8 cellular contexts compared by ENCODE assay signal in genomic region chr3:163056874-163057497, GRCh38.
A peak's percentile ranks its signal among the peaks of the same experiment; 100 is the strongest.
DNase-seq lines count a peak whose midpoint lies in the region; ATAC-seq and TF ChIP-seq lines count a peak whose summit lies in the region.

No MANE protein-coding gene starts in this region.

- H3K36me3 Mint-ChIP-seq in neural progenitor cell, result no peaks in the 10 kb centered on the region
- no peaks in the 10 kb centered on the region for H3K36me3 Mint-ChIP-seq in natural killer cell treated with Interleukin-12 subunit alpha and Interleukin-12 subunit beta and Interleukin-15 and Interleukin-18, amount 100 ng/mL, for 72 hours

- DNase-seq in cardiac muscle cell (ENCODE audit: low read depth in 1 of 2, low spot score in 1 of 2) (peak; percentile 45 to 60), Right ventricle myocardium inferior (ENCODE audit: missing footprints) (no peak), NT2/D1 (ENCODE audit: low read depth, low spot score) (peak; percentile 57), dorsolateral prefrontal cortex (peak in 2 of 10 donors; percentile 14 to 52), neural progenitor cell (ENCODE audit: low spot score) (peak; percentile 68)
- DNase-seq in natural killer cell treated with Interleukin-12 subunit alpha and Interleukin-12 subunit beta and Interleukin-15 and Interleukin-18, amount 100 ng/mL, for 72 hours (ENCODE audit: low spot score), result no peak

- H3K4me3 Mint-ChIP-seq in neural progenitor cell, result no peak overlapping the region
- no peak overlapping the region for H3K4me3 Mint-ChIP-seq in natural killer cell treated with Interleukin-12 subunit alpha and Interleukin-12 subunit beta and Interleukin-15 and Interleukin-18, amount 100 ng/mL, for 72 hours

- H3K4me1 Mint-ChIP-seq in neural progenitor cell, result no peaks in the 10 kb centered on the region
- H3K4me1 Mint-ChIP-seq in natural killer cell treated with Interleukin-12 subunit alpha and Interleukin-12 subunit beta and Interleukin-15 and Interleukin-18, amount 100 ng/mL, for 72 hours (ENCODE audit: low read depth in 2 of 2), result no peaks in the 10 kb centered on the region

- no peak overlapping the region for H3K4me2 ChIP-seq in neural progenitor cell

- H3K9ac ChIP-seq in NT2/D1 (ENCODE audit: insufficient read length, low read depth) (no peak overlapping the region), neural progenitor cell (no peak overlapping the region)

- no peaks in the 10 kb centered on the region for H3K9me3 ChIP-seq in cardiac muscle cell (ENCODE audit: low read depth)
- peaks cover 6% of the 10 kb centered on the region; the same call in 1 of the 2 replicates for H3K9me3 ChIP-seq in NT2/D1 (ENCODE audit: insufficient read depth, low read length)
- H3K9me3 ChIP-seq in neural progenitor cell (ENCODE audit: low read depth), result no peaks in the 10 kb centered on the region

- no peaks in the 10 kb centered on the region for H4K20me1 ChIP-seq in neural progenitor cell (ENCODE audit: low read depth)

- peaks cover 3% of the 10 kb centered on the region for H3K9me3 Mint-ChIP-seq in neural progenitor cell
- H3K9me3 Mint-ChIP-seq in natural killer cell treated with Interleukin-12 subunit alpha and Interleukin-12 subunit beta and Interleukin-15 and Interleukin-18, amount 100 ng/mL, for 72 hours, result peaks cover 3% of the 10 kb centered on the region

- H3K27me3 Mint-ChIP-seq in neural progenitor cell (ENCODE audit: insufficient read depth, low read depth), result no peaks in the 10 kb centered on the region
- no peaks in the 10 kb centered on the region for H3K27me3 Mint-ChIP-seq in natural killer cell treated with Interleukin-12 subunit alpha and Interleukin-12 subunit beta and Interleukin-15 and Interleukin-18, amount 100 ng/mL, for 72 hours

- H3K27ac ChIP-seq in cardiac muscle cell (no peak overlapping the region), dorsolateral prefrontal cortex (no peak overlapping the region), neural progenitor cell (no peak overlapping the region)

- no peaks in the 10 kb centered on the region for H3K36me3 ChIP-seq in cardiac muscle cell
- H3K36me3 ChIP-seq in NT2/D1 (ENCODE audit: insufficient read depth, insufficient read length, low read length), result no peaks in the 10 kb centered on the region
- H3K36me3 ChIP-seq in neural progenitor cell, result no peaks in the 10 kb centered on the region

- H3F3A ChIP-seq in neural progenitor cell (ENCODE audit: low read depth), result no peaks in the 10 kb centered on the region

- H3K4me1 ChIP-seq in cardiac muscle cell (ENCODE audit: low read depth) (no peaks in the 10 kb centered on the region), NT2/D1 (ENCODE audit: insufficient read depth, insufficient read length) (no peaks in the 10 kb centered on the region), neural progenitor cell (no peaks in the 10 kb centered on the region)

- no peaks in the 10 kb centered on the region for H3K79me2 ChIP-seq in neural progenitor cell (ENCODE audit: low read depth)

- TF ChIP-seq CTCF in cardiac muscle cell (IDR thresholded peaks at IDR 0.05; ENCODE audit: low read depth, low read length), result peak; percentile 66
- peak; percentile 34 to 76 (median 60) for TF ChIP-seq CTCF in dorsolateral prefrontal cortex (IDR thresholded peaks at IDR 0.05 in 54 of 56, conservative IDR thresholded peaks at IDR 0.05 in 2 of 56; ENCODE audit: low read depth in 1 of 56, partially characterized antibody in 56 of 56)
- peak; percentile 76 for TF ChIP-seq CTCF in neural progenitor cell (IDR thresholded peaks at IDR 0.05)

- H3K27ac Mint-ChIP-seq in neural progenitor cell, result no peak overlapping the region
- H3K27ac Mint-ChIP-seq in natural killer cell treated with Interleukin-12 subunit alpha and Interleukin-12 subunit beta and Interleukin-15 and Interleukin-18, amount 100 ng/mL, for 72 hours, result no peak overlapping the region

- intact Hi-C loops in Right ventricle myocardium inferior (cut with DNase I), result loop anchor here (10.0 kb wide), 1 partner anchor 1142 kb away; no protein-coding TSS in a partner anchor
- intact Hi-C loops in dorsolateral prefrontal cortex (cut with DNase I), result no loop called here

- H2AFZ ChIP-seq in neural progenitor cell (replicated peaks), result no peak overlapping the region

- H3K4me3 ChIP-seq in cardiac muscle cell (no peak overlapping the region), NT2/D1 (ENCODE audit: insufficient read length, low read depth) (no peak overlapping the region), dorsolateral prefrontal cortex (no peak overlapping the region), neural progenitor cell (no peak overlapping the region)

- H3K27me3 ChIP-seq in cardiac muscle cell, result no peaks in the 10 kb centered on the region
- H3K27me3 ChIP-seq in NT2/D1 (ENCODE audit: insufficient read depth, insufficient read length), result no peaks in the 10 kb centered on the region
- H3K27me3 ChIP-seq in dorsolateral prefrontal cortex, result no peaks in the 10 kb centered on the region
- no peaks in the 10 kb centered on the region for H3K27me3 ChIP-seq in neural progenitor cell

- ATAC-seq in Right ventricle myocardium inferior (no peak), HG02885 (IDR thresholded peaks at IDR 0.05; ENCODE audit: poor library complexity, unreplicated experiment) (peak; percentile 73), HG02938 (IDR thresholded peaks at IDR 0.05; ENCODE audit: unreplicated experiment) (no peak)
- no peak for ATAC-seq in natural killer cell treated with Interleukin-12 subunit alpha and Interleukin-12 subunit beta and Interleukin-15 and Interleukin-18, amount 100 ng/mL, for 72 hours

Comparison
In these comparisons a context has a peak if more than half of its experiments do, and no peak if none do; other contexts are left out.
1. DNase-seq: peak in cardiac muscle cell (2 of 2), NT2/D1 (single experiment) and neural progenitor cell (single experiment); none in Right ventricle myocardium inferior (single experiment) and natural killer cell treated with Interleukin-12 subunit alpha and Interleukin-12 subunit beta and Interleukin-15 and Interleukin-18, amount 100 ng/mL, for 72 hours (single experiment).
2. Peak in every context shown above with its lines, with median percentiles within 50 percentile points of each other: CTCF ChIP-seq.